15 cellular contexts compared by ENCODE assay signal in genomic region chr6:162289972-162290371, GRCh38.
DNase-seq lines count a peak whose midpoint lies in the region; TF ChIP-seq lines count a peak whose summit lies in the region.
"Had no signal": no experiment of that assay in that cellular context is flagged by ENCODE, and none has a peak within 500 bp of the region (broad histone marks: within the 10 kb centered on the region; RNA-seq: fewer than 3 reads in every experiment).

No MANE protein-coding gene starts in this region.

- DNase-seq in globus pallidus (ENCODE audit: low spot score) = peak; percentile 70
- DNase-seq in putamen (ENCODE audit: low spot score) = peak; percentile 12
- DNase-seq in NCI-H187 (lab: John Stamatoyannopoulos, UW) = no peak
- DNase-seq in MV-4-11 (lab: John Stamatoyannopoulos, UW) = no peak
- DNase-seq in GM19240 (ENCODE audit: insufficient read length, low spot score) = no peak
- DNase-seq: ACHN; CD4-positive, alpha-beta T cell; DMS153; DMS79; GDM1; GOT3; H7; HFFc6 had no signal

- H3K36me3 Mint-ChIP-seq in nephron (ENCODE audit: low read depth) = no peaks in the 10 kb centered on the region
- H3K36me3 Mint-ChIP-seq: IgD-negative memory B cell had no signal

- H3K27me3 Mint-ChIP-seq in nephron (ENCODE audit: low read depth) = no peaks in the 10 kb centered on the region
- H3K27me3 Mint-ChIP-seq: CD4-positive, alpha-beta T cell had no signal

- H3K4me1 Mint-ChIP-seq in nephron = peaks cover 50% of the 10 kb centered on the region

- H3K4me3 Mint-ChIP-seq in nephron = peak overlapping the region in 2 of 3 experiments; percentile 2 to 5
- H3K4me3 Mint-ChIP-seq: CD4-positive, alpha-beta T cell; HFFc6; IgD-negative memory B cell had no signal

- no peaks in the 10 kb centered on the region for H3K9me3 Mint-ChIP-seq in nephron

- TF ChIP-seq CTCF in nephron (IDR thresholded peaks at IDR 0.05; ENCODE audit: unreplicated experiment in 3 of 3) = no peak

- H3K27ac Mint-ChIP-seq in nephron = peak overlapping the region; percentile 47 to 89 (median 74)
- H3K27ac Mint-ChIP-seq: CD4-positive, alpha-beta T cell; HFFc6; IgD-negative memory B cell had no signal

Comparison
In these comparisons a context has a peak if more than half of its experiments do, and no peak if none do; other contexts are left out.
1. DNase-seq: peak in globus pallidus (single experiment) and putamen (single experiment); none in NCI-H187 (0 of 2), MV-4-11 (single experiment) and GM19240 (single experiment).